27 cellular contexts compared by ENCODE assay signal in the genomic region with DNA sequence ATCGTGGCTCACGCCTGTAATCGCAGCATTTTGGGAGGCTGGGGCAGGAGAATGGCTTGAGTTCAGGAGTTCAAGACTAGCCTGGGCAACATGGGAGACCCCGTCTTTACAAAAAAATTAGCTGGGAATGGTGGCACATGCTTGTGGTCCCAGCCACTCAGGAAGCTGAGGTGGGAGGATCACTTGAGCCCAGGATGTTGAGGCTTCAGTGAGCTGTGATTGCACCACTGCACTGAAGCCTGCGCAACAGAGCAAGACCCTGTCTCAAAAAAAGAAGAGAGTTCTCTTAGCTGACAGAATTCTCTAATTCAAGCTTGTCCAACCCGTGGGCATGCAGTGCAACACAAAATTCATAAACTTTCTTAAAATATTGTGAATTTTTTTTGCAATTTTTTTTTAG.
"Had no signal": no experiment of that assay in that cellular context is flagged by ENCODE, and none has a peak within 500 bp of the region (broad histone marks: within the 10 kb centered on the region; RNA-seq: fewer than 3 reads in every experiment).

No MANE protein-coding gene starts in this region.

- ATAC-seq: effector memory CD8-positive, alpha-beta T cell; gastrocnemius medialis; left lobe of liver; mucosa of descending colon; natural killer cell treated with Interleukin-12 subunit alpha and Interleukin-12 subunit beta and Interleukin-15 and Interleukin-18, amount 100 ng/mL, for 72 hours; right lobe of liver; stimulated activated naive CD8-positive, alpha-beta T cell treated with anti-CD3 and anti-CD28 coated beads, Interleukin-15, amount 100 ng/mL, for 72 hours; upper lobe of right lung had no signal

- H3K4me1 ChIP-seq: parathyroid adenoma, upper lobe of right lung, uterus had no signal

- H3K4me1 Mint-ChIP-seq: naive B cell; stimulated activated naive CD8-positive, alpha-beta T cell treated with anti-CD3 and anti-CD28 coated beads, Interleukin-15, amount 100 ng/mL, for 72 hours had no signal

- H3K27ac ChIP-seq: gastrocnemius medialis, hepatocyte, neutrophil, parathyroid adenoma, suprapubic skin, transverse colon, upper lobe of right lung, uterus had no signal

- H3K4me3 ChIP-seq: gastrocnemius medialis, hepatocyte, lung, mucosa of descending colon, right lobe of liver, suprapubic skin, transverse colon, upper lobe of right lung, uterus had no signal

- DNase-seq: cortex of kidney; effector memory CD8-positive, alpha-beta T cell; foreskin fibroblast; gastrocnemius medialis; head of caudate nucleus; kidney; mucosa of descending colon; naive B cell; right lobe of liver; small intestine; stimulated activated CD4-positive, alpha-beta T cell treated with anti-CD3 and anti-CD28 coated beads, Interleukin-15, amount 100 ng/mL, for 24 hours; stimulated activated CD4-positive, alpha-beta T cell treated with anti-CD3 and anti-CD28 coated beads, Interleukin-2, amount 100 ng/mL, for 48 hours; stimulated activated naive CD4-positive, alpha-beta T cell; stimulated activated naive CD8-positive, alpha-beta T cell treated with anti-CD3 and anti-CD28 coated beads, Interleukin-15, amount 100 ng/mL, for 72 hours; transverse colon; upper lobe of right lung; uterus had no signal

- H3K36me3 Mint-ChIP-seq: naive B cell; natural killer cell treated with Interleukin-12 subunit alpha and Interleukin-12 subunit beta and Interleukin-15 and Interleukin-18, amount 100 ng/mL, for 72 hours had no signal

- H3K27me3 Mint-ChIP-seq: memory B cell; naive B cell; natural killer cell treated with Interleukin-12 subunit alpha and Interleukin-12 subunit beta and Interleukin-15 and Interleukin-18, amount 100 ng/mL, for 72 hours; progenitor cell of endocrine pancreas; stimulated activated naive CD8-positive, alpha-beta T cell treated with anti-CD3 and anti-CD28 coated beads, Interleukin-15, amount 100 ng/mL, for 72 hours had no signal

- H3K27me3 ChIP-seq: gastrocnemius medialis, hepatocyte, neutrophil, right lobe of liver, suprapubic skin, transverse colon, upper lobe of right lung, uterus had no signal

- H3K27ac Mint-ChIP-seq: effector memory CD8-positive, alpha-beta T cell; memory B cell; naive B cell; natural killer cell treated with Interleukin-12 subunit alpha and Interleukin-12 subunit beta and Interleukin-15 and Interleukin-18, amount 100 ng/mL, for 72 hours; progenitor cell of endocrine pancreas; stimulated activated naive CD8-positive, alpha-beta T cell treated with anti-CD3 and anti-CD28 coated beads, Interleukin-15, amount 100 ng/mL, for 72 hours had no signal

- H3K4me3 Mint-ChIP-seq: effector memory CD8-positive, alpha-beta T cell; memory B cell; naive B cell; natural killer cell treated with Interleukin-12 subunit alpha and Interleukin-12 subunit beta and Interleukin-15 and Interleukin-18, amount 100 ng/mL, for 72 hours; neural crest cell; stimulated activated naive CD8-positive, alpha-beta T cell treated with anti-CD3 and anti-CD28 coated beads, Interleukin-15, amount 100 ng/mL, for 72 hours had no signal

- H3K9me3 Mint-ChIP-seq: effector memory CD8-positive, alpha-beta T cell; memory B cell; naive B cell; natural killer cell treated with Interleukin-12 subunit alpha and Interleukin-12 subunit beta and Interleukin-15 and Interleukin-18, amount 100 ng/mL, for 72 hours; neural crest cell; stimulated activated naive CD8-positive, alpha-beta T cell treated with anti-CD3 and anti-CD28 coated beads, Interleukin-15, amount 100 ng/mL, for 72 hours had no signal

- H3K36me3 ChIP-seq: uterus had no signal

- H3K9me3 ChIP-seq: gastrocnemius medialis, mucosa of descending colon, neutrophil, right lobe of liver, suprapubic skin, transverse colon, upper lobe of right lung, uterus had no signal
